ENCODE assay signal across 9 cellular contexts in genomic region chr19:8203288-8204120, GRCh38. TPM values are rescaled to one million over a fixed set of nuclear protein-coding genes. Genes with fewer than 3 reads are reported as not detected.
A peak's percentile ranks its signal among the peaks of the same experiment; 100 is the strongest.
DNase-seq lines count a peak whose midpoint lies in the region; ATAC-seq and TF ChIP-seq lines count a peak whose summit lies in the region.
"Not testable (repeated sequence)": the region's sequence is repeated elsewhere in the genome, so short reads cannot be mapped to it uniquely, and the experiment has no call there.
"Had no signal": no experiment of that assay in that cellular context is flagged by ENCODE, and none has a peak within 500 bp of the region (broad histone marks: within the 10 kb centered on the region; RNA-seq: fewer than 3 reads in every experiment).

No MANE protein-coding gene starts in this region.

- not testable (repeated sequence) for H3K14ac ChIP-seq in H9 (ENCODE audit: insufficient read depth, low read length)

- H4K91ac ChIP-seq in H9 (ENCODE audit: insufficient read length, low read depth, low read length), result not testable (repeated sequence)

- H3K4me2 ChIP-seq in H9 (ENCODE audit: insufficient read depth, insufficient read length, low read length), result not testable (repeated sequence)

- not testable (repeated sequence) for H3K9me3 ChIP-seq in H9 (ENCODE audit: control insufficient read depth, low read depth, low read length)

- H2BK15ac ChIP-seq in H9 (ENCODE audit: low read depth, low read length), result not testable (repeated sequence)

- not testable (repeated sequence) for H3T11ph ChIP-seq in H9 (ENCODE audit: low read length)

- H3K9ac ChIP-seq in H9 (ENCODE audit: extremely low read depth, insufficient read length, low read length), result peak overlapping the region; percentile 43

- not testable (repeated sequence) for H4K20me1 ChIP-seq in H9 (ENCODE audit: control insufficient read depth, insufficient read depth, insufficient read length)

- H3K79me2 ChIP-seq in H9 (ENCODE audit: insufficient read depth, low read length), result not testable (repeated sequence)

- H2BK20ac ChIP-seq in H9 (ENCODE audit: low read depth, low read length, poor library complexity, severe bottlenecking), result not testable (repeated sequence)

- H3K4me1 ChIP-seq in H9 (ENCODE audit: insufficient read depth, low read length), result not testable (repeated sequence)

- not testable (repeated sequence) for H3K79me1 ChIP-seq in H9 (ENCODE audit: insufficient read depth, low read depth, low read length, poor library complexity, severe bottlenecking)

- not testable (repeated sequence) for H3K27me3 ChIP-seq in H9 (ENCODE audit: insufficient read depth, low read length)

- not testable (repeated sequence) for TF ChIP-seq CTCF in H9 (conservative IDR thresholded peaks at IDR 0.05); progenitor cell of endocrine pancreas (IDR thresholded peaks at IDR 0.05; ENCODE audit: unreplicated experiment)

- not testable (repeated sequence) for H2BK12ac ChIP-seq in H9 (ENCODE audit: insufficient read length, low read depth, low read length)

- H2AFZ ChIP-seq in H9 (ENCODE audit: low read length), result not testable (repeated sequence)

- peaks cover 38 to 43% of the 10 kb centered on the region in 2 experiments for H3K4me1 Mint-ChIP-seq in H9
- H3K4me1 Mint-ChIP-seq in IgD-negative memory B cell; activated T-helper 1 cell treated with anti-CD3 and anti-CD28 coated beads, Interleukin-12 subunit alpha, Interleukin-12 subunit beta, Interleukin-2, Interleukin-4 antibody, amounts not matched to agents 30 ng/mL and 10 ng/mL and 1 ng/mL, durations not matched to agents 14 hours and 24 hours and 36 hours (ENCODE audit: low read depth): not testable (repeated sequence)
- H3K4me1 Mint-ChIP-seq in progenitor cell of endocrine pancreas (ENCODE audit: low read depth), result peaks cover 22% of the 10 kb centered on the region

- H3K36me3 Mint-ChIP-seq in H9 (ENCODE audit: insufficient read depth in 1 of 3, low read depth in 3 of 3); IgD-negative memory B cell; activated T-helper 1 cell treated with anti-CD3 and anti-CD28 coated beads, Interleukin-12 subunit alpha, Interleukin-12 subunit beta, Interleukin-2, Interleukin-4 antibody, amounts not matched to agents 30 ng/mL and 10 ng/mL and 1 ng/mL, durations not matched to agents 14 hours and 24 hours and 36 hours (ENCODE audit: low read depth); progenitor cell of endocrine pancreas (ENCODE audit: insufficient read depth): not testable (repeated sequence)

- H4K8ac ChIP-seq in H9 (replicated peaks; ENCODE audit: insufficient read length, low read depth, low read length), result not testable (repeated sequence)

- peak overlapping the region; percentile 88 for H3K18ac ChIP-seq in H9 (ENCODE audit: insufficient read length, low read depth, low read length)

- intact Hi-C loops in activated T-helper 1 cell treated with anti-CD3 and anti-CD28 coated beads, Interleukin-12 subunit alpha, Interleukin-12 subunit beta, Interleukin-2, Interleukin-4 antibody, amounts not matched to agents 30 ng/mL and 10 ng/mL and 1 ng/mL, durations not matched to agents 14 hours and 24 hours and 36 hours (cut with micrococcal nuclease), result not testable (repeated sequence)

- H3K9me3 Mint-ChIP-seq in H9; IgD-negative memory B cell; activated T-helper 1 cell treated with anti-CD3 and anti-CD28 coated beads, Interleukin-12 subunit alpha, Interleukin-12 subunit beta, Interleukin-2, Interleukin-4 antibody, amounts not matched to agents 30 ng/mL and 10 ng/mL and 1 ng/mL, durations not matched to agents 14 hours and 24 hours and 36 hours; progenitor cell of endocrine pancreas (ENCODE audit: low read depth): not testable (repeated sequence)

- H3K23ac ChIP-seq in H9 (ENCODE audit: insufficient read length, low read depth, low read length), result not testable (repeated sequence)

- H3K27ac Mint-ChIP-seq in H9 (peak overlapping the region; percentile 97 to 99 (median 98)), IgD-negative memory B cell (peak overlapping the region in 2 of 3 donors; percentile 57 to 78), progenitor cell of endocrine pancreas (peak overlapping the region; percentile 39)
- H3K27ac Mint-ChIP-seq in activated T-helper 1 cell treated with anti-CD3 and anti-CD28 coated beads, Interleukin-12 subunit alpha, Interleukin-12 subunit beta, Interleukin-2, Interleukin-4 antibody, amounts not matched to agents 30 ng/mL and 10 ng/mL and 1 ng/mL, durations not matched to agents 14 hours and 24 hours and 36 hours, result peak overlapping the region; percentile 31

- no CpG with 5 or more reads among the region's 15 CpGs for WGBS in H9 (ENCODE audit: extremely low coverage, insufficient read length, low lambda C conversion rate)

- not testable (repeated sequence) for H3K56ac ChIP-seq in H9 (ENCODE audit: insufficient read length, low read depth, low read length)

- H2BK120ac ChIP-seq in H9 (ENCODE audit: low read depth, low read length, poor library complexity, severe bottlenecking), result peak overlapping the region; percentile 75

- not testable (repeated sequence) for H4K5ac ChIP-seq in H9 (ENCODE audit: insufficient read length, low read depth, low read length)

- peak; percentile 47 for ATAC-seq in esophagus mucosa

- peak overlapping the region; percentile 69 for H2BK5ac ChIP-seq in H9 (ENCODE audit: insufficient read length, low read length)

- not testable (repeated sequence) for H3K4ac ChIP-seq in H9 (ENCODE audit: low read depth, low read length)

- DNase-seq in AG20443 (ENCODE audit: low spot score) (peak; percentile 5), DMS153 (lab: John Stamatoyannopoulos, UW) (peak; percentile 7), H9 (peak; percentile 84), islet precursor cell (peak; percentile 77)
- DNase-seq in activated T-helper 1 cell treated with anti-CD3 and anti-CD28 coated beads, Interleukin-12 subunit alpha, Interleukin-12 subunit beta, Interleukin-2, Interleukin-4 antibody, amounts not matched to agents 30 ng/mL and 10 ng/mL and 1 ng/mL, durations not matched to agents 14 hours and 24 hours and 36 hours (ENCODE audit: low spot score); progenitor cell of endocrine pancreas (ENCODE audit: low spot score, unreplicated experiment): not testable (repeated sequence)

- H3K4me3 Mint-ChIP-seq in H9, result peak overlapping the region; percentile 25 to 36
- peak overlapping the region in 1 of 4 donors; percentile 46 for H3K4me3 Mint-ChIP-seq in IgD-negative memory B cell
- H3K4me3 Mint-ChIP-seq in activated T-helper 1 cell treated with anti-CD3 and anti-CD28 coated beads, Interleukin-12 subunit alpha, Interleukin-12 subunit beta, Interleukin-2, Interleukin-4 antibody, amounts not matched to agents 30 ng/mL and 10 ng/mL and 1 ng/mL, durations not matched to agents 14 hours and 24 hours and 36 hours; progenitor cell of endocrine pancreas (ENCODE audit: low read depth): not testable (repeated sequence)

- H3K27ac ChIP-seq in H9 (ENCODE audit: insufficient read length, low read depth, low read length), result peak overlapping the region; percentile 93

- not testable (repeated sequence) for H3K27me3 Mint-ChIP-seq in H9 (ENCODE audit: low read depth); IgD-negative memory B cell; progenitor cell of endocrine pancreas
- peaks cover 18% of the 10 kb centered on the region for H3K27me3 Mint-ChIP-seq in activated T-helper 1 cell treated with anti-CD3 and anti-CD28 coated beads, Interleukin-12 subunit alpha, Interleukin-12 subunit beta, Interleukin-2, Interleukin-4 antibody, amounts not matched to agents 30 ng/mL and 10 ng/mL and 1 ng/mL, durations not matched to agents 14 hours and 24 hours and 36 hours (ENCODE audit: insufficient read depth)

- H2AK5ac ChIP-seq in H9 (ENCODE audit: insufficient read length, low read length), result peak overlapping the region; percentile 33

- not testable (repeated sequence) for H3K23me2 ChIP-seq in H9 (ENCODE audit: insufficient read length, low read depth, low read length, poor library complexity, severe bottlenecking)

RNA-seq across cellular contexts. Expression of gene CERS4, which starts 5.7 kb away (rescaled TPM):
- total RNA-seq in H9 (2021), result 62.6 and 66.5 TPM in 2 replicates
- polyA plus RNA-seq in IgD-negative memory B cell, result 38.0 TPM
- total RNA-seq in activated T-helper 1 cell treated with anti-CD3 and anti-CD28 coated beads, Interleukin-12 subunit alpha, Interleukin-12 subunit beta, Interleukin-2, Interleukin-4 antibody, amounts not matched to agents 30 ng/mL and 10 ng/mL and 1 ng/mL, durations not matched to agents 14 hours and 24 hours and 36 hours, result 26.4 and 29.7 TPM in 2 replicates
- 84.8 TPM for total RNA-seq in esophagus mucosa
- total RNA-seq in progenitor cell of endocrine pancreas, result 67.5 and 78.4 TPM in 2 replicates
- total RNA-seq: GM23248 had no signal
- polyA plus RNA-seq: GM23248 had no signal

RNA-seq across cellular contexts. Expression of gene FBN3, which starts 54.1 kb away (rescaled TPM):
- total RNA-seq in H9 (2021) (24.9 and 31.0 TPM in 2 replicates), esophagus mucosa (0.16 TPM), progenitor cell of endocrine pancreas (121 and 122 TPM in 2 replicates)
- polyA plus RNA-seq in IgD-negative memory B cell, result not detected
- total RNA-seq in activated T-helper 1 cell treated with anti-CD3 and anti-CD28 coated beads, Interleukin-12 subunit alpha, Interleukin-12 subunit beta, Interleukin-2, Interleukin-4 antibody, amounts not matched to agents 30 ng/mL and 10 ng/mL and 1 ng/mL, durations not matched to agents 14 hours and 24 hours and 36 hours, result not detected in 2 replicates
- total RNA-seq: GM23248 had no signal
- polyA plus RNA-seq: GM23248 had no signal

Comparison
In these comparisons a context has a peak if more than half of its experiments do, and no peak if none do; other contexts are left out.
1. H3K27ac Mint-ChIP-seq: peak in every context shown above with its lines; median percentile 98 in H9; 68 in IgD-negative memory B cell; 39 in progenitor cell of endocrine pancreas; 31 in activated T-helper 1 cell treated with anti-CD3 and anti-CD28 coated beads, Interleukin-12 subunit alpha, Interleukin-12 subunit beta, Interleukin-2, Interleukin-4 antibody, amounts not matched to agents 30 ng/mL and 10 ng/mL and 1 ng/mL, durations not matched to agents 14 hours and 24 hours and 36 hours.
2. RNA of gene FBN3, which starts 54.1 kb away (total RNA-seq): 121 to 122 TPM in progenitor cell of endocrine pancreas and 24.9 to 31.0 TPM in H9; 0.16 TPM in esophagus mucosa (single experiment) and not detected in activated T-helper 1 cell treated with anti-CD3 and anti-CD28 coated beads, Interleukin-12 subunit alpha, Interleukin-12 subunit beta, Interleukin-2, Interleukin-4 antibody, amounts not matched to agents 30 ng/mL and 10 ng/mL and 1 ng/mL, durations not matched to agents 14 hours and 24 hours and 36 hours; every median in the first group is over 10 times any median in the second.